ENCODE assay signal across 15 cellular contexts in genomic region chr19:16620584-16620983, GRCh38. TPM values are rescaled to one million over a fixed set of nuclear protein-coding genes. Genes with fewer than 3 reads are reported as not detected.
A peak's percentile ranks its signal among the peaks of the same experiment; 100 is the strongest.
DNase-seq lines count a peak whose midpoint lies in the region; ATAC-seq, FAIRE-seq and TF ChIP-seq lines count a peak whose summit lies in the region.
"Had no signal": no experiment of that assay in that cellular context is flagged by ENCODE, and none has a peak within 500 bp of the region (broad histone marks: within the 10 kb centered on the region; RNA-seq: fewer than 3 reads in every experiment).

No MANE protein-coding gene starts in this region.

- BruUV-seq in K562 (replicated peaks; lab: Mats Ljungman, UMichigan), result no TSS peak

- DNase-seq in NCI-H2171 treated with DMSO at 0.1 percent for 48 hours (lab: John Stamatoyannopoulos, UW) (peak; percentile 5), NCI-H2171 (lab: John Stamatoyannopoulos, UW) (no peak), K562 (ENCODE audit: extremely low read depth in 1 of 4, low spot score in 3 of 4) (no peak), psoas muscle (no peak), MV-4-11 (lab: John Stamatoyannopoulos, UW) (no peak)
- DNase-seq: 8988T, NCI-H1092 treated with DMSO at 0.1 percent for 48 hours, NCI-H1694, NCI-H524 had no signal

- H3K4me3 ChIP-seq in HEK293 (ENCODE audit: low read depth, low read length) (no peak overlapping the region), K562 (no peak overlapping the region), psoas muscle (no peak overlapping the region)
- H3K4me3 ChIP-seq: BLaER1, HAP-1, SJSA1 had no signal

- no peak overlapping the region for H3K4me2 ChIP-seq in K562 (ENCODE audit: insufficient read depth, low read length)

- H3K9me1 ChIP-seq in K562 (ENCODE audit: control insufficient read depth, insufficient read depth, low read length), result peaks cover 15% of the 10 kb centered on the region

- WGBS in K562 (ENCODE audit: insufficient coverage, low coverage, missing lambda C conversion rate), result 53% methylated on average over 3 of the region's 3 CpGs
- 44 to 48% (median 46%) methylated on average over 3 of the region's 3 CpGs for WGBS in psoas muscle, 3 donors

- no peak overlapping the region for H3K9ac ChIP-seq in K562 (ENCODE audit: insufficient read depth in 1 of 2, low read depth in 2 of 2, low read length in 2 of 2)
- H3K9ac ChIP-seq: BLaER1 had no signal

- H3K36me3 ChIP-seq in HEK293 (ENCODE audit: control insufficient read depth in 2 of 2, insufficient read depth in 1 of 2, low read length in 2 of 2) (peaks cover 0 to 23% of the 10 kb centered on the region in 2 experiments; a peak in 1 of 3 replicates), K562 (ENCODE audit: control insufficient read depth, insufficient read depth, low read length) (peaks cover 45% of the 10 kb centered on the region), psoas muscle (ENCODE audit: insufficient read depth in 1 of 2, low read depth in 1 of 2) (peaks cover 0 to 10% of the 10 kb centered on the region in 2 donors)

- no peak for TF ChIP-seq EP300 in K562 (IDR thresholded peaks at IDR 0.05; ENCODE audit: low read length)

- no peak for TF ChIP-seq RAD21 in K562 (CRISPR knock-in tag; conservative IDR thresholded peaks at IDR 0.05 in 1 of 2, IDR thresholded peaks at IDR 0.05 in 1 of 2)

- H3K4me1 ChIP-seq in HEK293 (ENCODE audit: control insufficient read depth, insufficient read depth, low read length), result no peaks in the 10 kb centered on the region
- peaks cover 2 to 8% of the 10 kb centered on the region in 2 experiments; a peak in 4 of 5 replicates for H3K4me1 ChIP-seq in K562 (replicated peaks in 1 of 2; ENCODE audit: control insufficient read depth in 2 of 2, insufficient read depth in 2 of 2, low read length in 2 of 2)
- H3K4me1 ChIP-seq in psoas muscle, result peaks cover 74% of the 10 kb centered on the region
- H3K4me1 ChIP-seq: HAP-1, SJSA1 had no signal

- CTCF ChIA-PET in HEK293 (lab: Yijun Ruan, JAX), result no interaction called here
- CTCF ChIA-PET in K562 (lab: Yijun Ruan, JAX; ENCODE audit: low intra/inter-chr PET ratio), result no interaction called here

- H2AFZ ChIP-seq in K562 (ENCODE audit: low read depth, low read length), result no peak overlapping the region

- TF ChIP-seq CTCF in HEK293 (tag by site-specific recombination; IDR thresholded peaks at IDR 0.05), result no peak
- no peak for TF ChIP-seq CTCF in K562 (IDR thresholded peaks at IDR 0.05 in 2 of 3, conservative IDR thresholded peaks at IDR 0.05 in 1 of 3; ENCODE audit: insufficient read depth in 2 of 3, low read depth in 1 of 3, low read length in 3 of 3)
- TF ChIP-seq CTCF in psoas muscle (IDR thresholded peaks at IDR 0.05), result no peak

- in situ Hi-C loops in K562 (cut with MboI), result no loop called here

- H3K79me2 ChIP-seq in K562 (ENCODE audit: control insufficient read depth, insufficient read depth, low read length), result peaks cover 100% of the 10 kb centered on the region

- no peaks in the 10 kb centered on the region for H3K27me3 ChIP-seq in K562 (ENCODE audit: control insufficient read depth in 2 of 2, insufficient read depth in 2 of 2, low read length in 2 of 2)
- no peaks in the 10 kb centered on the region for H3K27me3 ChIP-seq in psoas muscle (ENCODE audit: insufficient read depth in 3 of 3, low read length in 2 of 3)
- H3K27me3 ChIP-seq: BLaER1, SJSA1 had no signal

- H4K20me1 ChIP-seq in K562 (replicated peaks; ENCODE audit: control insufficient read depth, insufficient read depth, low read length), result peaks cover 96% of the 10 kb centered on the region

- POLR2A ChIA-PET in HEK293 (lab: Yijun Ruan, JAX) (no interaction called here), K562 (lab: Yijun Ruan, JAX) (interaction anchor here (0.8 kb wide), 1 partner anchor 36 kb away, joined by 3 read pairs; no protein-coding TSS in a partner anchor)

- H3K9me3 ChIP-seq in HEK293 (ENCODE audit: control insufficient read depth, insufficient read depth, low read depth, low read length), result no peaks in the 10 kb centered on the region
- H3K9me3 ChIP-seq in K562 (replicated peaks; ENCODE audit: control insufficient read depth, insufficient read depth, low read depth, low read length), result no peaks in the 10 kb centered on the region
- no peaks in the 10 kb centered on the region for H3K9me3 ChIP-seq in psoas muscle
- H3K9me3 ChIP-seq: BLaER1, HAP-1, SJSA1 had no signal

- intact Hi-C loops in K562 (cut with micrococcal nuclease), result loop anchor here (10.0 kb wide), 1 partner anchor 76 kb away; the partner anchor contains the start of gene CHERP
- intact Hi-C loops in psoas muscle (cut with DNase I), result loop anchor here in 1 of 2 donors (5.0 kb wide), 1 partner anchor 33 kb away; no protein-coding TSS in a partner anchor

- H3K27ac ChIP-seq in HEK293 (ENCODE audit: extremely low read depth, low read depth, low read length) (no peak overlapping the region), K562 (ENCODE audit: extremely low read depth, low read depth, low read length) (no peak overlapping the region), psoas muscle (peak overlapping the region; percentile 58)
- H3K27ac ChIP-seq: BLaER1, SJSA1 had no signal

- ATAC-seq in K562 (no peak), psoas muscle (no peak), HG03095 (IDR thresholded peaks at IDR 0.05; ENCODE audit: unreplicated experiment) (no peak), HG03354 (IDR thresholded peaks at IDR 0.05; ENCODE audit: poor library complexity, severe bottlenecking, unreplicated experiment) (no peak)

- FAIRE-seq in K562 (lab: Jason Lieb, UNC), result no peak

- no peak for TF ChIP-seq POLR2A in K562 (conservative IDR thresholded peaks at IDR 0.05)

RNA-seq across cellular contexts. Expression of gene MED26, which starts 7.4 kb away (rescaled TPM):
- total RNA-seq in K562 (2011; cell fraction: chromatin; rRNA removed; ENCODE audit: low replicate concordance), result 31.4 and 62.0 TPM in 2 replicates
- total RNA-seq in K562 (2011; cell fraction: nucleolus; rRNA removed), result 34.2 and 40.0 TPM in 2 replicates
- total RNA-seq in K562 (2011; cell fraction: nucleoplasm; rRNA removed), result 27.1 and 33.1 TPM in 2 replicates
- total RNA-seq in K562 (2014; rRNA removed) (12.9 and 15.2 TPM in 2 replicates), K562 (2014; rRNA removed; fragmentation: Illumina TruSeq; extraction: Trizol) (3.7 and 4.6 TPM in 2 replicates), K562 (2015; rRNA removed; fragmentation: Illumina TruSeq; extraction: Trizol) (7.1 and 7.5 TPM in 2 replicates), K562 (2021) (15.1 and 16.5 TPM in 2 replicates), psoas muscle (1 to 10 TPM; 4.8 to 9.6 (median 5.5) TPM)
- polyA plus RNA-seq in K562 (2011; rRNA removed) (5.6 and 6.1 TPM in 2 replicates), K562 (2014; fragmentation: Illumina TruSeq; extraction: Trizol) (6.2 and 8.4 TPM in 2 replicates), K562 (2014; fragmentation: Nextera tagmentation; extraction: Ambion mirVana) (under 1 TPM; 0.71 to 0.86 TPM), K562 (2014; rRNA removed) (8.4 and 9.0 TPM in 2 replicates), psoas muscle (1 to 10 TPM; 5.1 to 8.7 (median 5.2) TPM)
- polyA plus RNA-seq in K562 (2011; cell fraction: cytosol; rRNA removed), result 5.8 and 11.0 TPM in 2 replicates
- 6.6 and 9.2 TPM in 2 replicates for polyA plus RNA-seq in K562 (2011; cell fraction: nucleus; rRNA removed)
- polyA plus RNA-seq in K562 (2012), result 5.5 and 7.2 TPM in 2 replicates
- 5.4 and 10.0 TPM in 2 replicates for polyA minus RNA-seq in K562 (2011; rRNA and poly(A)+ RNA removed)
- 10.9 and 11.5 TPM in 2 replicates for polyA minus RNA-seq in K562 (2011; cell fraction: cytosol; rRNA and poly(A)+ RNA removed)
- polyA minus RNA-seq in K562 (2011; cell fraction: nucleus; rRNA and poly(A)+ RNA removed), result 13.2 and 20.2 TPM in 2 replicates

RNA-seq across cellular contexts. Expression of gene SMIM7, which starts 39.4 kb away (rescaled TPM):
- 167 and 203 TPM in 2 replicates for total RNA-seq in K562 (2011; cell fraction: chromatin; rRNA removed; ENCODE audit: low replicate concordance)
- 137 and 142 TPM in 2 replicates for total RNA-seq in K562 (2011; cell fraction: nucleolus; rRNA removed)
- total RNA-seq in K562 (2011; cell fraction: nucleoplasm; rRNA removed), result 167 and 208 TPM in 2 replicates
- total RNA-seq in K562 (2014; rRNA removed), result 55.3 and 63.3 TPM in 2 replicates
- 102 and 109 TPM in 2 replicates for total RNA-seq in K562 (2014; rRNA removed; fragmentation: Illumina TruSeq; extraction: Trizol)
- 110 and 114 TPM in 2 replicates for total RNA-seq in K562 (2015; rRNA removed; fragmentation: Illumina TruSeq; extraction: Trizol)
- 72.5 and 72.7 TPM in 2 replicates for total RNA-seq in K562 (2021)
- 95.0 and 107 TPM in 2 replicates for polyA plus RNA-seq in K562 (2011; rRNA removed)
- polyA plus RNA-seq in K562 (2011; cell fraction: cytosol; rRNA removed), result 60.8 and 84.9 TPM in 2 replicates
- polyA plus RNA-seq in K562 (2011; cell fraction: nucleus; rRNA removed), result 50.6 and 64.0 TPM in 2 replicates
- polyA plus RNA-seq in K562 (2012), result 67.5 and 69.7 TPM in 2 replicates
- polyA plus RNA-seq in K562 (2014; fragmentation: Illumina TruSeq; extraction: Trizol), result 85.6 and 113 TPM in 2 replicates
- 100 to 1,000 TPM; 233 to 265 TPM for polyA plus RNA-seq in K562 (2014; fragmentation: Nextera tagmentation; extraction: Ambion mirVana)
- polyA plus RNA-seq in K562 (2014; rRNA removed), result 105 and 122 TPM in 2 replicates
- polyA minus RNA-seq in K562 (2011; rRNA and poly(A)+ RNA removed), result 61.4 and 64.6 TPM in 2 replicates
- polyA minus RNA-seq in K562 (2011; cell fraction: cytosol; rRNA and poly(A)+ RNA removed), result 24.3 and 33.3 TPM in 2 replicates
- 24.4 and 40.8 TPM in 2 replicates for polyA minus RNA-seq in K562 (2011; cell fraction: nucleus; rRNA and poly(A)+ RNA removed)
- total RNA-seq in psoas muscle, result 10 to 100 TPM; 16.1 to 50.0 (median 31.6) TPM
- 10 to 100 TPM; 51.9 to 76.9 (median 53.9) TPM for polyA plus RNA-seq in psoas muscle

RNA-seq across cellular contexts. Expression of gene TMEM38A, which starts 40.4 kb away (rescaled TPM):
- 5.1 and 6.9 TPM in 2 replicates for total RNA-seq in K562 (2011; cell fraction: chromatin; rRNA removed; ENCODE audit: low replicate concordance)
- total RNA-seq in K562 (2011; cell fraction: nucleolus; rRNA removed), result 3.9 and 5.3 TPM in 2 replicates
- total RNA-seq in K562 (2011; cell fraction: nucleoplasm; rRNA removed), result 4.2 and 4.7 TPM in 2 replicates
- total RNA-seq in K562 (2014; rRNA removed), result 0.77 and 4.3 TPM in 2 replicates
- 1.2 and 1.4 TPM in 2 replicates for total RNA-seq in K562 (2014; rRNA removed; fragmentation: Illumina TruSeq; extraction: Trizol)
- 0.90 and 1.6 TPM in 2 replicates for total RNA-seq in K562 (2015; rRNA removed; fragmentation: Illumina TruSeq; extraction: Trizol)
- 1.4 and 2.1 TPM in 2 replicates for total RNA-seq in K562 (2021)
- polyA plus RNA-seq in K562 (2011; rRNA removed), result 1.5 and 1.8 TPM in 2 replicates
- polyA plus RNA-seq in K562 (2011; cell fraction: cytosol; rRNA removed), result 0.72 and 2.6 TPM in 2 replicates
- polyA plus RNA-seq in K562 (2011; cell fraction: nucleus; rRNA removed), result 2.2 and 2.6 TPM in 2 replicates
- 1.3 and 1.4 TPM in 2 replicates for polyA plus RNA-seq in K562 (2012)
- polyA plus RNA-seq in K562 (2014; fragmentation: Illumina TruSeq; extraction: Trizol), result 0.77 and 2.4 TPM in 2 replicates
- under 1 TPM; 0.35 to 0.44 TPM for polyA plus RNA-seq in K562 (2014; fragmentation: Nextera tagmentation; extraction: Ambion mirVana)
- polyA plus RNA-seq in K562 (2014; rRNA removed), result 1.9 and 3.3 TPM in 2 replicates
- 0.78 and 4.0 TPM in 2 replicates for polyA minus RNA-seq in K562 (2011; rRNA and poly(A)+ RNA removed)
- polyA minus RNA-seq in K562 (2011; cell fraction: cytosol; rRNA and poly(A)+ RNA removed), result 1.2 and 2.3 TPM in 2 replicates
- polyA minus RNA-seq in K562 (2011; cell fraction: nucleus; rRNA and poly(A)+ RNA removed), result 0.89 and 0.94 TPM in 2 replicates
- 100 to 1,000 TPM; 120 to 184 (median 140) TPM for total RNA-seq in psoas muscle
- 100 to 1,000 TPM in 2 of 3 donors, 10 to 100 TPM in 1; 53.2 to 295 (median 130) TPM for polyA plus RNA-seq in psoas muscle

RNA-seq across cellular contexts. Expression of gene SLC35E1, which starts 48.4 kb away (rescaled TPM):
- 132 and 248 TPM in 2 replicates for total RNA-seq in K562 (2011; cell fraction: chromatin; rRNA removed; ENCODE audit: low replicate concordance)
- total RNA-seq in K562 (2011; cell fraction: nucleolus; rRNA removed), result 136 and 163 TPM in 2 replicates
- 156 and 184 TPM in 2 replicates for total RNA-seq in K562 (2011; cell fraction: nucleoplasm; rRNA removed)
- total RNA-seq in K562 (2014; rRNA removed), result 18.5 and 24.4 TPM in 2 replicates
- total RNA-seq in K562 (2014; rRNA removed; fragmentation: Illumina TruSeq; extraction: Trizol), result 27.8 and 28.4 TPM in 2 replicates
- 25.7 and 27.3 TPM in 2 replicates for total RNA-seq in K562 (2015; rRNA removed; fragmentation: Illumina TruSeq; extraction: Trizol)
- total RNA-seq in K562 (2021), result 40.1 and 44.5 TPM in 2 replicates
- 28.0 and 40.1 TPM in 2 replicates for polyA plus RNA-seq in K562 (2011; rRNA removed)
- 41.7 and 60.4 TPM in 2 replicates for polyA plus RNA-seq in K562 (2011; cell fraction: cytosol; rRNA removed)
- 28.4 and 51.0 TPM in 2 replicates for polyA plus RNA-seq in K562 (2011; cell fraction: nucleus; rRNA removed)
- polyA plus RNA-seq in K562 (2012), result 23.2 and 28.7 TPM in 2 replicates
- polyA plus RNA-seq in K562 (2014; fragmentation: Illumina TruSeq; extraction: Trizol), result 31.3 and 34.3 TPM in 2 replicates
- 10 to 100 TPM; 15.0 to 16.1 TPM for polyA plus RNA-seq in K562 (2014; fragmentation: Nextera tagmentation; extraction: Ambion mirVana)
- 19.3 and 29.4 TPM in 2 replicates for polyA plus RNA-seq in K562 (2014; rRNA removed)
- 54.7 and 61.3 TPM in 2 replicates for polyA minus RNA-seq in K562 (2011; rRNA and poly(A)+ RNA removed)
- polyA minus RNA-seq in K562 (2011; cell fraction: cytosol; rRNA and poly(A)+ RNA removed), result 47.2 and 51.0 TPM in 2 replicates
- polyA minus RNA-seq in K562 (2011; cell fraction: nucleus; rRNA and poly(A)+ RNA removed), result 20.2 and 28.9 TPM in 2 replicates
- 10 to 100 TPM; 25.6 to 40.7 (median 26.9) TPM for total RNA-seq in psoas muscle
- 10 to 100 TPM; 17.1 to 42.1 (median 32.8) TPM for polyA plus RNA-seq in psoas muscle

Comparison
In these comparisons a context has a peak if more than half of its experiments do, and no peak if none do; other contexts are left out.
1. RNA of gene TMEM38A, which starts 40.4 kb away (total RNA-seq): 120 to 184 TPM in psoas muscle; 0.77 to 6.9 TPM in K562; every median in the first group is over 10 times any median in the second.